26 cellular contexts compared by ENCODE assay signal in genomic region chr13:101998129-101998528, GRCh38.
"Had no signal": no experiment of that assay in that cellular context is flagged by ENCODE, and none has a peak within 500 bp of the region (broad histone marks: within the 10 kb centered on the region; RNA-seq: fewer than 3 reads in every experiment).

No MANE protein-coding gene starts in this region.

- H3K4me3 ChIP-seq: stomach, suprapubic skin, testis, thoracic aorta, thyroid gland, tibial artery, tibial nerve, transverse colon, upper lobe of left lung, upper lobe of right lung, uterus, vagina had no signal

- ATAC-seq: stimulated activated effector memory CD8-positive, alpha-beta T cell treated with anti-CD3 and anti-CD28 coated beads, Interleukin-12 subunit alpha, Interleukin-12 subunit beta, amount 100 ng/mL, for 72 hours; stimulated activated memory B cell treated with anti-CD40 and anti-IgM and Interleukin-4, amounts not matched to agents 10 μg/mL and 1 μg/mL and 100 μg/mL, for 72 hours; stimulated activated naive B cell treated with anti-CD40 and anti-IgM and Interleukin-4, amounts not matched to agents 10 μg/mL and 1 μg/mL and 100 μg/mL, for 72 hours; stimulated activated naive CD8-positive, alpha-beta T cell treated with anti-CD3 and anti-CD28 coated beads, Interleukin-15, amount 100 ng/mL, for 72 hours; stimulated activated naive CD8-positive, alpha-beta T cell treated with anti-CD3 and anti-CD28 coated beads, Interleukin-15, Interleukin-2, amounts not matched to agents 100 U/mL and 50 U/mL, for 24 hours; upper lobe of right lung had no signal

- H3K36me3 ChIP-seq: stomach, suprapubic skin, thoracic aorta, thyroid gland, tibial artery, tibial nerve, transverse colon, upper lobe of left lung, upper lobe of right lung, uterus, vagina had no signal

- DNase-seq: stimulated activated CD4-positive, alpha-beta T cell treated with anti-CD3 and anti-CD28 coated beads, Interleukin-2, amount 100 ng/mL, for 48 hours; stimulated activated CD4-positive, alpha-beta T cell treated with anti-CD3 and anti-CD28 coated beads, Interleukin-4, amount 100 ng/mL, for 1 hour; stimulated activated CD4-positive, alpha-beta T cell treated with anti-CD3 and anti-CD28 coated beads, Interleukin-4, amount 100 ng/mL, for 24 hours; stimulated activated CD4-positive, alpha-beta T cell treated with anti-CD3 and anti-CD28 coated beads, Interleukin-4, amount 100 ng/mL, for 4 hours; stimulated activated CD8-positive, alpha-beta memory T cell treated with anti-CD3 and anti-CD28 coated beads, Interleukin-4, amount 100 ng/mL, for 48 hours; stimulated activated naive B cell treated with anti-CD40 and anti-IgM and Interleukin-4, amounts not matched to agents 10 μg/mL and 1 μg/mL and 100 μg/mL, for 72 hours; stimulated activated naive CD4-positive, alpha-beta T cell; stimulated activated naive CD4-positive, alpha-beta T cell treated with Interleukin-2 at 50 U/mL for 16 hours; stimulated activated naive CD8-positive, alpha-beta T cell treated with anti-CD3 and anti-CD28 coated beads, Interleukin-15, amount 100 ng/mL, for 72 hours; stimulated activated naive CD8-positive, alpha-beta T cell treated with anti-CD3 and anti-CD28 coated beads, Interleukin-15, Interleukin-2, amounts not matched to agents 100 U/mL and 50 U/mL, for 24 hours; stomach; substantia nigra; testis; thyroid gland; tibial artery; transverse colon; trophoblast cell; upper lobe of left lung; upper lobe of right lung; uterus had no signal

- H3K4me1 ChIP-seq: suprapubic skin, testis, thyroid gland, tibial nerve, transverse colon, upper lobe of left lung, upper lobe of right lung, uterus, vagina had no signal

- H3K9me3 ChIP-seq: stomach, suprapubic skin, testis, thoracic aorta, thyroid gland, tibial artery, tibial nerve, transverse colon, upper lobe of left lung, upper lobe of right lung, uterus, vagina had no signal

- H3K27me3 ChIP-seq: stomach, suprapubic skin, testis, thyroid gland, tibial artery, tibial nerve, transverse colon, upper lobe of left lung, upper lobe of right lung, uterus, vagina had no signal

- H3K27ac ChIP-seq: stomach, suprapubic skin, testis, thoracic aorta, thyroid gland, tibial artery, tibial nerve, transverse colon, upper lobe of left lung, upper lobe of right lung, uterus, vagina had no signal
